Comparison of ENCODE assay signal across 9 cellular contexts in genomic region chr1:248824701-248825100, GRCh38. TPM values are rescaled to one million over a fixed set of nuclear protein-coding genes. Genes with fewer than 3 reads are reported as not detected.
DNase-seq lines count a peak whose midpoint lies in the region; ATAC-seq and TF ChIP-seq lines count a peak whose summit lies in the region.
"Had no signal": no experiment of that assay in that cellular context is flagged by ENCODE, and none has a peak within 500 bp of the region (broad histone marks: within the 10 kb centered on the region; RNA-seq: fewer than 3 reads in every experiment).

No MANE protein-coding gene starts in this region.

- H3K4me2 ChIP-seq in SU-DHL-6 (ENCODE audit: low read depth, low read length, poor library complexity, severe bottlenecking): peak overlapping the region; percentile 82

- H2AFZ ChIP-seq in SU-DHL-6 (ENCODE audit: low read depth, low read length, severe bottlenecking): no peak overlapping the region

- TF ChIP-seq CTCF in SU-DHL-6 (IDR thresholded peaks at IDR 0.05; ENCODE audit: insufficient read depth, low read length, poor library complexity, severe bottlenecking): no peak
- TF ChIP-seq CTCF in fibroblast of mammary gland (conservative IDR thresholded peaks at IDR 0.05; ENCODE audit: control insufficient read depth, insufficient read depth, low read depth, low read length): no peak
- no peak for TF ChIP-seq CTCF in prostate gland (IDR thresholded peaks at IDR 0.05)

- no peak for TF ChIP-seq POLR2A in prostate gland (IDR thresholded peaks at IDR 0.05)

- no peaks in the 10 kb centered on the region for H3K9me2 ChIP-seq in SU-DHL-6 (replicated peaks; ENCODE audit: insufficient read depth, low read length)

- H3K27ac ChIP-seq in SU-DHL-6 (ENCODE audit: low read depth, low read length) (no peak overlapping the region), prostate gland (peak overlapping the region; percentile 90 to 98)

- intact Hi-C loops in prostate gland (cut with DNase I): no loop called here

- peak overlapping the region; percentile 88 for H3K4me3 ChIP-seq in GM08714 (ENCODE audit: low read length)
- H3K4me3 ChIP-seq in SU-DHL-6 (ENCODE audit: insufficient read depth, low read length, poor library complexity, severe bottlenecking): peak overlapping the region; percentile 94
- H3K4me3 ChIP-seq in fibroblast of mammary gland (ENCODE audit: control insufficient read depth, low read depth, low read length): peak overlapping the region; percentile 81
- peak overlapping the region; percentile 55 to 81 for H3K4me3 ChIP-seq in prostate gland

- H3K36me3 ChIP-seq in SU-DHL-6 (ENCODE audit: low read length): no peaks in the 10 kb centered on the region
- H3K36me3 ChIP-seq in prostate gland: no peaks in the 10 kb centered on the region

- DNase-seq in fibroblast of mammary gland (ENCODE audit: low read depth) (no peak), prostate gland (ENCODE audit: low spot score) (no peak), NCI-H128 (lab: John Stamatoyannopoulos, UW; ENCODE audit: unreplicated experiment) (no peak), NCI-H1436 treated with DMSO at 0.1 percent for 48 hours (lab: John Stamatoyannopoulos, UW) (no peak), NCI-H446 (lab: John Stamatoyannopoulos, UW) (no peak)
- DNase-seq: NCI-H1694 had no signal

- no peaks in the 10 kb centered on the region for H3K9me3 ChIP-seq in SU-DHL-6 (ENCODE audit: insufficient read depth, low read length)
- no peaks in the 10 kb centered on the region for H3K9me3 ChIP-seq in prostate gland

- H3K4me1 ChIP-seq in prostate gland (replicated peaks): peaks cover 8% of the 10 kb centered on the region

- peak overlapping the region; percentile 75 for H3K9ac ChIP-seq in SU-DHL-6 (ENCODE audit: low read length)

- H3K79me2 ChIP-seq in SU-DHL-6 (ENCODE audit: insufficient read depth, low read length): peaks cover 51% of the 10 kb centered on the region

- no peak for ATAC-seq in HG03469 (IDR thresholded peaks at IDR 0.05; ENCODE audit: unreplicated experiment)

- no peaks in the 10 kb centered on the region for H3K27me3 ChIP-seq in SU-DHL-6 (ENCODE audit: low read length)
- H3K27me3 ChIP-seq in prostate gland (replicated peaks; ENCODE audit: insufficient read depth): no peaks in the 10 kb centered on the region

- WGBS in prostate gland: 97% methylated on average over 3 of the region's 3 CpGs

- 0 out of 2 replicates have a peak, but pooled peaks cover 3% of the 10 kb centered on the region for H3F3A ChIP-seq in SU-DHL-6 (ENCODE audit: insufficient read depth)

- no peaks in the 10 kb centered on the region for H4K20me1 ChIP-seq in SU-DHL-6 (ENCODE audit: low read depth, low read length)

RNA-seq across cellular contexts. Expression of gene SH3BP5L, which starts 1.0 kb away (rescaled TPM):
- 10 to 100 TPM; 23.3 to 35.3 TPM for total RNA-seq in prostate gland

RNA-seq across cellular contexts. Expression of gene ZNF672, which starts 13.3 kb away (rescaled TPM):
- 10 to 100 TPM; 44.2 to 63.1 TPM for total RNA-seq in prostate gland

RNA-seq across cellular contexts. Expression of gene ZNF692, which starts 34.2 kb away (rescaled TPM):
- 10 to 100 TPM; 65.0 to 99.7 TPM for total RNA-seq in prostate gland
